24 cellular contexts compared by ENCODE assay signal in the genomic region with DNA sequence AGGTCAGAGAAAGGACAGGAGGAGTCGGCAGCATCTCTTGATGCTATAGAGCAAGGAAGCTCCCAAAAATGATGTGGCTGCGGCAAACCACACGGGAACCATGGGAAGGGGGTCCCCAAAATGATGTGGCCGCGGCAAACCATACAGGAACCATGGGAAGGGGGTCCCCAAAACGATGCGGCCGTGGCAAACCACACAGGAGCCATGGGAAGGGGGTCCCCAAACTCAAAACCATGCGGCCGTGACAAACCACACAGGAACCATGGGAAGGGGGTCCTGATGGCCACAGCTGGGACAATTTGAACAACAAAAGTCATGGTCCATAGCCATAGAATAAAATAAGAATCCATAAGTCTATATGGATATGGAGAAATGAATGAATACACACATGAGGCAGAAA. TPM values are rescaled to one million over a fixed set of nuclear protein-coding genes. Genes with fewer than 3 reads are reported as not detected.
"Had no signal": no experiment of that assay in that cellular context is flagged by ENCODE, and none has a peak within 500 bp of the region (broad histone marks: within the 10 kb centered on the region; RNA-seq: fewer than 3 reads in every experiment).

No MANE protein-coding gene starts in this region.

- H3K4me1 ChIP-seq: parathyroid adenoma, right lobe of liver had no signal

- H3K4me2 ChIP-seq: hepatocyte had no signal

- H3K27ac Mint-ChIP-seq: naive thymus-derived CD8-positive, alpha-beta T cell; nephron; progenitor cell of endocrine pancreas; stimulated activated effector memory CD8-positive, alpha-beta T cell treated with anti-CD3 and anti-CD28 coated beads, Interleukin-12 subunit alpha, Interleukin-12 subunit beta, amount 100 ng/mL, for 72 hours; stimulated activated naive CD8-positive, alpha-beta T cell treated with anti-CD3 and anti-CD28 coated beads, Interleukin-15, Interleukin-2, amounts not matched to agents 100 ng/mL and 50 ng/mL, for 24 hours had no signal

- H3K36me3 Mint-ChIP-seq: naive thymus-derived CD8-positive, alpha-beta T cell had no signal

- H3K27ac ChIP-seq: heart right ventricle, hepatocyte, left ventricle myocardium inferior, neutrophil, parathyroid adenoma, right atrium auricular region, right lobe of liver, skin epidermis, transverse colon, upper lobe of left lung had no signal

- H3K4me3 Mint-ChIP-seq: naive thymus-derived CD8-positive, alpha-beta T cell; nephron; neural crest cell; stimulated activated effector memory CD8-positive, alpha-beta T cell treated with anti-CD3 and anti-CD28 coated beads, Interleukin-12 subunit alpha, Interleukin-12 subunit beta, amount 100 ng/mL, for 72 hours; stimulated activated naive CD8-positive, alpha-beta T cell treated with anti-CD3 and anti-CD28 coated beads, Interleukin-15, Interleukin-2, amounts not matched to agents 100 ng/mL and 50 ng/mL, for 24 hours had no signal

- H3K9me3 ChIP-seq: neutrophil, right atrium auricular region, right lobe of liver, transverse colon, upper lobe of left lung had no signal

- H3K27me3 ChIP-seq: right atrium auricular region, right lobe of liver, upper lobe of left lung had no signal

- H2AFZ ChIP-seq: hepatocyte, parathyroid adenoma had no signal

- ATAC-seq: heart right ventricle; naive thymus-derived CD8-positive, alpha-beta T cell; right lobe of liver; stimulated activated effector memory CD8-positive, alpha-beta T cell treated with anti-CD3 and anti-CD28 coated beads, Interleukin-12 subunit alpha, Interleukin-12 subunit beta, amount 100 ng/mL, for 72 hours had no signal

- H3K4me3 ChIP-seq: heart right ventricle, hepatocyte, left ventricle myocardium inferior, lung, right atrium auricular region, right lobe of liver, skin epidermis, transverse colon, upper lobe of left lung had no signal

- H3K9me3 Mint-ChIP-seq: naive thymus-derived CD8-positive, alpha-beta T cell; nephron; neural crest cell; stimulated activated effector memory CD8-positive, alpha-beta T cell treated with anti-CD3 and anti-CD28 coated beads, Interleukin-12 subunit alpha, Interleukin-12 subunit beta, amount 100 ng/mL, for 72 hours; stimulated activated naive CD8-positive, alpha-beta T cell treated with anti-CD3 and anti-CD28 coated beads, Interleukin-15, Interleukin-2, amounts not matched to agents 100 ng/mL and 50 ng/mL, for 24 hours had no signal

- DNase-seq: heart right ventricle; islet precursor cell; left ventricle myocardium inferior; mesendoderm; naive thymus-derived CD8-positive, alpha-beta T cell; occipital lobe; right lobe of liver; stimulated activated CD4-positive, alpha-beta T cell treated with anti-CD3 and anti-CD28 coated beads, Interleukin-4, amount 100 ng/mL, for 24 hours; stimulated activated naive CD4-positive, alpha-beta T cell; substantia nigra; transverse colon; upper lobe of left lung had no signal

- H3K4me1 Mint-ChIP-seq: neural crest cell; stimulated activated effector memory CD8-positive, alpha-beta T cell treated with anti-CD3 and anti-CD28 coated beads, Interleukin-12 subunit alpha, Interleukin-12 subunit beta, amount 100 ng/mL, for 72 hours had no signal

- H3K36me3 ChIP-seq: heart right ventricle, left ventricle myocardium inferior, neutrophil, right atrium auricular region, right lobe of liver, transverse colon, upper lobe of left lung had no signal

- H3K9ac ChIP-seq: parathyroid adenoma had no signal

RNA-seq across cellular contexts. Expression of gene GLI2, which starts 58.4 kb away (rescaled TPM):
- total RNA-seq: naive thymus-derived CD8-positive, alpha-beta T cell; pulmonary artery endothelial cell had no signal
- polyA plus RNA-seq: naive thymus-derived CD8-positive, alpha-beta T cell had no signal
